8 cellular contexts compared by ENCODE assay signal in the genomic region with DNA sequence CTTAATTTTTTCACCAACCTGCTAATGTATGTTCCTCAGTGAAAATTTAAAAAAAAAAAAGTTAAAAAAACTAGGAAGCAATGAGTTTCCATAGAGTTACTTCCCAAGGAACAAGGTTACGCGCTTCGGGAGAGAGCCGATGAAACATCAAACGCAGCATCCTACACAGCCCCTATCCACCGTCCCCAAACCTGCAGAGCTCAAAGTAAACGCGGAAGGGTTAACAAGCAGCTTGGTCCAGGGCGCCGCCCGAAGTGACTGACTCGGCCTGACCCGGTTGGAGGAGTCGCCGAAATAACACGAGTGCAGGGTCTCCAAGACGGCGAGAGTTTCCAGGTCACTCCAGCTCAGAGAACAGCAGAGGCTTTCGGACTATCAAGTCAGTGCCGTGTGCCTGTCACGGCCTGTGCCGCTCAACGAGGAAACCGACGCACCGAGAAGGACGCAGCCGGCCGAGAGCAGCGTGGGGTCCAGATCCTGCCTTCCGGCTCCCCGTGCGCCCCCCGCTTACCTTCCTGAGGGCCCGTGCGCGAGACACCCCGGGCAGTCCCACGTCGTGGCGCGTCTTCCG. TPM values are rescaled to one million over a fixed set of nuclear protein-coding genes. Genes with fewer than 3 reads are reported as not detected.
DNase-seq lines count a peak whose midpoint lies in the region; ATAC-seq and TF ChIP-seq lines count a peak whose summit lies in the region.

No MANE protein-coding gene starts in this region.

- POLR2A ChIA-PET in CD4-positive, alpha-beta memory T cell (lab: Charles Lee; ENCODE audit: partially characterized antibody) = interaction anchor here (0.6 to 6.2 kb wide), 21 partner anchors 10 to 1092 kb away, joined by 3 to 82 read pairs (median 5); partner anchors contain the start of genes FAM193A, HTT, HTT-AS and MXD4

- H3K4me1 ChIP-seq in CD4-positive, alpha-beta memory T cell (ENCODE audit: insufficient read depth, low read length) = peaks cover 48% of the 10 kb centered on the region
- H3K4me1 ChIP-seq in SJSA1 (replicated peaks) (peaks cover 3% of the 10 kb centered on the region; the same call in 1 of the 2 replicates), duodenal mucosa (ENCODE audit: control insufficient read depth in 1 of 2, insufficient read depth in 2 of 2, low read length in 2 of 2) (peaks cover 12 to 20% of the 10 kb centered on the region in 2 donors), upper lobe of right lung (peaks cover 24% of the 10 kb centered on the region)

- peaks cover 30 to 60% (median 41%) of the 10 kb centered on the region in 4 donors for H3K4me1 Mint-ChIP-seq in CD4-positive, alpha-beta memory T cell
- H3K4me1 Mint-ChIP-seq in memory B cell = peaks cover 25% of the 10 kb centered on the region

- peak overlapping the region; percentile 78 to 93 (median 90) for H3K4me3 Mint-ChIP-seq in CD4-positive, alpha-beta memory T cell
- H3K4me3 Mint-ChIP-seq in memory B cell = peak overlapping the region; percentile 89

- peak overlapping the region; percentile 79 to 94 for H3K9ac ChIP-seq in duodenal mucosa (ENCODE audit: low read depth in 1 of 2, low read length in 2 of 2)

- no peaks in the 10 kb centered on the region for H3K9me3 Mint-ChIP-seq in CD4-positive, alpha-beta memory T cell
- no peaks in the 10 kb centered on the region for H3K9me3 Mint-ChIP-seq in memory B cell

- CTCF ChIA-PET in CD4-positive, alpha-beta memory T cell (lab: Charles Lee; ENCODE audit: partially characterized antibody) = interaction anchor here (1.1 to 4.2 kb wide), 8 partner anchors 9 to 199 kb away, joined by 3 to 28 read pairs (median 8); no protein-coding TSS in a partner anchor

- no peaks in the 10 kb centered on the region for H3K27me3 Mint-ChIP-seq in CD4-positive, alpha-beta memory T cell
- H3K27me3 Mint-ChIP-seq in memory B cell = no peaks in the 10 kb centered on the region

- H3K27me3 ChIP-seq in CD4-positive, alpha-beta memory T cell (ENCODE audit: insufficient read depth, low read length) = no peaks in the 10 kb centered on the region
- H3K27me3 ChIP-seq in SJSA1 (replicated peaks) = no peaks in the 10 kb centered on the region
- H3K27me3 ChIP-seq in duodenal mucosa (ENCODE audit: control insufficient read depth in 1 of 2, insufficient read depth in 2 of 2, low read length in 2 of 2) = no peaks in the 10 kb centered on the region
- no peaks in the 10 kb centered on the region for H3K27me3 ChIP-seq in upper lobe of right lung

- peak overlapping the region; percentile 39 to 68 for H3K4me3 ChIP-seq in CD4-positive, alpha-beta memory T cell (ENCODE audit: low read length in 2 of 2)
- peak overlapping the region; percentile 78 for H3K4me3 ChIP-seq in SJSA1
- peak overlapping the region; percentile 82 to 92 for H3K4me3 ChIP-seq in duodenal mucosa (ENCODE audit: low read depth in 1 of 2, low read length in 2 of 2)
- H3K4me3 ChIP-seq in upper lobe of right lung = peak overlapping the region; percentile 71

- H3K27ac Mint-ChIP-seq in CD4-positive, alpha-beta memory T cell = peak overlapping the region; percentile 91 to 95 (median 93)
- peak overlapping the region; percentile 94 for H3K27ac Mint-ChIP-seq in memory B cell

- peak overlapping the region; percentile 83 for H3K27ac ChIP-seq in CD4-positive, alpha-beta memory T cell (ENCODE audit: low read depth, low read length)
- H3K27ac ChIP-seq in SJSA1 = peak overlapping the region; percentile 60
- H3K27ac ChIP-seq in duodenal mucosa (ENCODE audit: low read depth, low read length) = peak overlapping the region; percentile 69
- peak overlapping the region; percentile 90 for H3K27ac ChIP-seq in upper lobe of right lung

- ATAC-seq in GM19023 (IDR thresholded peaks at IDR 0.05; ENCODE audit: unreplicated experiment) = peak; percentile 34
- ATAC-seq in HG03159 (IDR thresholded peaks at IDR 0.05; ENCODE audit: unreplicated experiment) = peak; percentile 32
- ATAC-seq in memory B cell (ENCODE audit: low read depth) = peak; percentile 20
- peak; percentile 46 for ATAC-seq in upper lobe of right lung

- H3K36me3 Mint-ChIP-seq in CD4-positive, alpha-beta memory T cell = peaks cover 8 to 30% of the 10 kb centered on the region in 2 donors
- peaks cover 3% of the 10 kb centered on the region for H3K36me3 Mint-ChIP-seq in memory B cell

- no peak for DNase-seq in CD4-positive, alpha-beta memory T cell
- DNase-seq in SJSA1 (ENCODE audit: low read depth in 1 of 2, low spot score in 2 of 2) = no peak
- DNase-seq in memory B cell (ENCODE audit: low spot score in 2 of 2) = no peak
- no peak for DNase-seq in upper lobe of right lung
- no peak for DNase-seq in T-helper 9 cell

- no peaks in the 10 kb centered on the region for H3K9me3 ChIP-seq in CD4-positive, alpha-beta memory T cell (ENCODE audit: control insufficient read depth in 1 of 2, low read length in 2 of 2)
- H3K9me3 ChIP-seq in SJSA1 (replicated peaks) (no peaks in the 10 kb centered on the region), duodenal mucosa (ENCODE audit: control insufficient read depth in 1 of 2, low read length in 2 of 2) (no peaks in the 10 kb centered on the region), upper lobe of right lung (no peaks in the 10 kb centered on the region)

- TF ChIP-seq CTCF in upper lobe of right lung (IDR thresholded peaks at IDR 0.05) = no peak

- peaks cover 12% of the 10 kb centered on the region for H3K36me3 ChIP-seq in CD4-positive, alpha-beta memory T cell (ENCODE audit: insufficient read depth, low read length)
- H3K36me3 ChIP-seq in SJSA1 = peaks cover 4% of the 10 kb centered on the region; the same call in 1 of the 2 replicates
- H3K36me3 ChIP-seq in duodenal mucosa (ENCODE audit: control insufficient read depth in 1 of 2, insufficient read depth in 2 of 2, low read length in 2 of 2) = peaks cover 3 to 13% of the 10 kb centered on the region in 2 donors
- peaks cover 9% of the 10 kb centered on the region for H3K36me3 ChIP-seq in upper lobe of right lung

- intact Hi-C loops in CD4-positive, alpha-beta memory T cell (cut with micrococcal nuclease) = loop anchor here (1.0 to 5.0 kb wide), 10 partner anchors 18 to 1250 kb away; partner anchors contain the start of genes ADD1, CFAP99, HTT and HTT-AS
- intact Hi-C loops in upper lobe of right lung (cut with DNase I) = no loop called here

RNA-seq across cellular contexts. Expression of gene NOP14, which starts 0.5 kb away (rescaled TPM):
- total RNA-seq in CD4-positive, alpha-beta memory T cell = 10 to 100 TPM; 41.3 to 41.4 TPM
- polyA plus RNA-seq in CD4-positive, alpha-beta memory T cell = 10 to 100 TPM in 1 of 2 donors, 1 to 10 TPM in 1; 2.6 to 35.5 TPM
- total RNA-seq in SJSA1 (2014; rRNA removed; shearing (Covaris generic)) = 5.8 and 9.9 TPM in 2 replicates
- 21.4 TPM for total RNA-seq in upper lobe of right lung

RNA-seq across cellular contexts. Expression of gene GRK4, which starts 0.7 kb away (rescaled TPM):
- total RNA-seq in CD4-positive, alpha-beta memory T cell = 1 to 10 TPM; 2.8 to 3.2 TPM
- polyA plus RNA-seq in CD4-positive, alpha-beta memory T cell = 1 to 10 TPM in 1 of 2 donors, under 1 TPM in 1; 0.55 to 1.9 TPM
- 1.2 and 1.7 TPM in 2 replicates for total RNA-seq in SJSA1 (2014; rRNA removed; shearing (Covaris generic))
- 8.0 TPM for total RNA-seq in upper lobe of right lung
